1 cellular context compared by ENCODE assay signal in the genomic region with DNA sequence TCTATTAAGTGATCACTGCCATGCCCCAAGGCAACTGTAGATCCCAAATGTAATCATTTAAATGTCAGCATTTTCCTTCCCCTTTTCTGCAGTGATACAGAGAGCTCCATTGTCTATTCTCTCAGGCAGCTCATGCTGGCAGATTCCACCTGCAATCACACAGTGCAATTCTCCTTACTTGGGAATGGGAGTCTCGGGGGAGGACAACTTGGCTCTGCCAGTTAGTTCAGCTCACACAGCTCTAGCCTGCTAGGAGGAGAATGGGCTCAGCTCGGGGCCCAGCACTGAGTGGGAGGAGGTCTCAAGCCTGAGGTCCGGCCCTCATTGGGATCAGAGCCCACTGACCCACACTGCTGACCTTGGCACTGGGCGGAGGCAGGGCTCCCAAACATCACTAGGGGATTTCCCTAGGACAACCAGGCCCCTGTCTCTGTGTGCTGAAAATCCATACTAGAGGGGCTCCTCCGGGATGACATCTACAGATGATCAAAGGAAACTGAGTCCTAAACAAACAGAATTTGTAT.
TF ChIP-seq lines count a peak whose summit lies in the region.

No MANE protein-coding gene starts in this region.

TF ChIP-seq in GM23338, 12 proteins besides CTCF, POLR2A, EP300 and RAD21 (continued from another document):
- TF ChIP-seq EZH2 (IDR thresholded peaks at IDR 0.05; ENCODE audit: low read depth, unreplicated experiment) (no peak), STAT1 (IDR thresholded peaks at IDR 0.05; ENCODE audit: unreplicated experiment) (no peak), ZNF114 (CRISPR knock-in tag; IDR thresholded peaks at IDR 0.05) (no peak), CREB1 (CRISPR knock-in tag; IDR thresholded peaks at IDR 0.05; ENCODE audit: low read depth) (no peak)
- TF ChIP-seq, protein P1, sequence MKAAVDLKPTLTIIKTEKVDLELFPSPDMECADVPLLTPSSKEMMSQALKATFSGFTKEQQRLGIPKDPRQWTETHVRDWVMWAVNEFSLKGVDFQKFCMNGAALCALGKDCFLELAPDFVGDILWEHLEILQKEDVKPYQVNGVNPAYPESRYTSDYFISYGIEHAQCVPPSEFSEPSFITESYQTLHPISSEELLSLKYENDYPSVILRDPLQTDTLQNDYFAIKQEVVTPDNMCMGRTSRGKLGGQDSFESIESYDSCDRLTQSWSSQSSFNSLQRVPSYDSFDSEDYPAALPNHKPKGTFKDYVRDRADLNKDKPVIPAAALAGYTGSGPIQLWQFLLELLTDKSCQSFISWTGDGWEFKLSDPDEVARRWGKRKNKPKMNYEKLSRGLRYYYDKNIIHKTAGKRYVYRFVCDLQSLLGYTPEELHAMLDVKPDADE (IDR thresholded peaks at IDR 0.05): no peak
- TF ChIP-seq, protein P2, sequence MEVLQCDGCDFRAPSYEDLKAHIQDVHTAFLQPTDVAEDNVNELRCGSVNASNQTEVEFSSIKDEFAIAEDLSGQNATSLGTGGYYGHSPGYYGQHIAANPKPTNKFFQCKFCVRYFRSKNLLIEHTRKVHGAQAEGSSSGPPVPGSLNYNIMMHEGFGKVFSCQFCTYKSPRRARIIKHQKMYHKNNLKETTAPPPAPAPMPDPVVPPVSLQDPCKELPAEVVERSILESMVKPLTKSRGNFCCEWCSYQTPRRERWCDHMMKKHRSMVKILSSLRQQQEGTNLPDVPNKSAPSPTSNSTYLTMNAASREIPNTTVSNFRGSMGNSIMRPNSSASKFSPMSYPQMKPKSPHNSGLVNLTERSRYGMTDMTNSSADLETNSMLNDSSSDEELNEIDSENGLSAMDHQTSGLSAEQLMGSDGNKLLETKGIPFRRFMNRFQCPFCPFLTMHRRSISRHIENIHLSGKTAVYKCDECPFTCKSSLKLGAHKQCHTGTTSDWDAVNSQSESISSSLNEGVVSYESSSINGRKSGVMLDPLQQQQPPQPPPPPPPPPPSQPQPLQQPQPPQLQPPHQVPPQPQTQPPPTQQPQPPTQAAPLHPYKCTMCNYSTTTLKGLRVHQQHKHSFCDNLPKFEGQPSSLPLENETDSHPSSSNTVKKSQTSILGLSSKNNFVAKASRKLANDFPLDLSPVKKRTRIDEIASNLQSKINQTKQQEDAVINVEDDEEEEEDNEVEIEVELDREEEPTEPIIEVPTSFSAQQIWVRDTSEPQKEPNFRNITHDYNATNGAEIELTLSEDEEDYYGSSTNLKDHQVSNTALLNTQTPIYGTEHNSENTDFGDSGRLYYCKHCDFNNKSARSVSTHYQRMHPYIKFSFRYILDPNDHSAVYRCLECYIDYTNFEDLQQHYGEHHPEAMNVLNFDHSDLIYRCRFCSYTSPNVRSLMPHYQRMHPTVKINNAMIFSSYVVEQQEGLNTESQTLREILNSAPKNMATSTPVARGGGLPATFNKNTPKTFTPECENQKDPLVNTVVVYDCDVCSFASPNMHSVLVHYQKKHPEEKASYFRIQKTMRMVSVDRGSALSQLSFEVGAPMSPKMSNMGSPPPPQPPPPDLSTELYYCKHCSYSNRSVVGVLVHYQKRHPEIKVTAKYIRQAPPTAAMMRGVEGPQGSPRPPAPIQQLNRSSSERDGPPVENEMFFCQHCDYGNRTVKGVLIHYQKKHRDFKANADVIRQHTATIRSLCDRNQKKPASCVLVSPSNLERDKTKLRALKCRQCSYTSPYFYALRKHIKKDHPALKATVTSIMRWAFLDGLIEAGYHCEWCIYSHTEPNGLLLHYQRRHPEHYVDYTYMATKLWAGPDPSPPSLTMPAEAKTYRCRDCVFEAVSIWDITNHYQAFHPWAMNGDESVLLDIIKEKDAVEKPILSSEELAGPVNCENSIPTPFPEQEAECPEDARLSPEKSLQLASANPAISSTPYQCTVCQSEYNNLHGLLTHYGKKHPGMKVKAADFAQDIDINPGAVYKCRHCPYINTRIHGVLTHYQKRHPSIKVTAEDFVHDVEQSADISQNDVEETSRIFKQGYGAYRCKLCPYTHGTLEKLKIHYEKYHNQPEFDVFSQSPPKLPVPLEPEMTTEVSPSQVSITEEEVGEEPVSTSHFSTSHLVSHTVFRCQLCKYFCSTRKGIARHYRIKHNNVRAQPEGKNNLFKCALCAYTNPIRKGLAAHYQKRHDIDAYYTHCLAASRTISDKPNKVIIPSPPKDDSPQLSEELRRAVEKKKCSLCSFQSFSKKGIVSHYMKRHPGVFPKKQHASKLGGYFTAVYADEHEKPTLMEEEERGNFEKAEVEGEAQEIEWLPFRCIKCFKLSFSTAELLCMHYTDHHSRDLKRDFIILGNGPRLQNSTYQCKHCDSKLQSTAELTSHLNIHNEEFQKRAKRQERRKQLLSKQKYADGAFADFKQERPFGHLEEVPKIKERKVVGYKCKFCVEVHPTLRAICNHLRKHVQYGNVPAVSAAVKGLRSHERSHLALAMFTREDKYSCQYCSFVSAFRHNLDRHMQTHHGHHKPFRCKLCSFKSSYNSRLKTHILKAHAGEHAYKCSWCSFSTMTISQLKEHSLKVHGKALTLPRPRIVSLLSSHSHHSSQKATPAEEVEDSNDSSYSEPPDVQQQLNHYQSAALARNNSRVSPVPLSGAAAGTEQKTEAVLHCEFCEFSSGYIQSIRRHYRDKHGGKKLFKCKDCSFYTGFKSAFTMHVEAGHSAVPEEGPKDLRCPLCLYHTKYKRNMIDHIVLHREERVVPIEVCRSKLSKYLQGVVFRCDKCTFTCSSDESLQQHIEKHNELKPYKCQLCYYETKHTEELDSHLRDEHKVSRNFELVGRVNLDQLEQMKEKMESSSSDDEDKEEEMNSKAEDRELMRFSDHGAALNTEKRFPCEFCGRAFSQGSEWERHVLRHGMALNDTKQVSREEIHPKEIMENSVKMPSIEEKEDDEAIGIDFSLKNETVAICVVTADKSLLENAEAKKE (CRISPR knock-in tag; IDR thresholded peaks at IDR 0.05): no peak
